In genomic region chr3:44905501-44906159, GRCh38 we compare ENCODE assay signal across 29 cellular contexts. TPM values are rescaled to one million over a fixed set of nuclear protein-coding genes. Genes with fewer than 3 reads are reported as not detected.
DNase-seq lines count a peak whose midpoint lies in the region; ATAC-seq and TF ChIP-seq lines count a peak whose summit lies in the region.
"Had no signal": no experiment of that assay in that cellular context is flagged by ENCODE, and none has a peak within 500 bp of the region (broad histone marks: within the 10 kb centered on the region; RNA-seq: fewer than 3 reads in every experiment).

No MANE protein-coding gene starts in this region.

- H3K18ac ChIP-seq in mesendoderm (ENCODE audit: low read length) = no peak overlapping the region

- ATAC-seq in WTC11 (peak; percentile 70; the same call in 1 of the 2 replicates), HG02840 (IDR thresholded peaks at IDR 0.05; ENCODE audit: low FRiP score, unreplicated experiment) (no peak), HG03457 (IDR thresholded peaks at IDR 0.05; ENCODE audit: unreplicated experiment) (no peak)
- ATAC-seq: GM12878, HCT116, HepG2 had no signal

- WGBS in mesendoderm (ENCODE audit: extremely low coverage, insufficient coverage, low lambda C conversion rate) = no CpG with 5 or more reads among the region's 3 CpGs

- no peak overlapping the region for H3K4me2 ChIP-seq in mesendoderm (ENCODE audit: low read length)
- H3K4me2 ChIP-seq: BLaER1 had no signal

- H3K27me3 Mint-ChIP-seq in WTC11 (ENCODE audit: low read depth) = peaks cover 17% of the 10 kb centered on the region

- H3K36me3 ChIP-seq in HEK293 (ENCODE audit: control insufficient read depth in 2 of 2, insufficient read depth in 1 of 2, low read length in 2 of 2) = no peaks in the 10 kb centered on the region
- H3K36me3 ChIP-seq in mesendoderm (ENCODE audit: control insufficient read depth, insufficient read depth, low read length) = no peaks in the 10 kb centered on the region
- H3K36me3 ChIP-seq: BLaER1, SJSA1 had no signal

- no peak overlapping the region for H4K8ac ChIP-seq in mesendoderm (ENCODE audit: low read depth, low read length)

- H3K4me3 ChIP-seq in HEK293 (ENCODE audit: low read depth, low read length) (no peak overlapping the region), mesendoderm (ENCODE audit: low read length) (no peak overlapping the region)
- H3K4me3 ChIP-seq: BLaER1, GM12878, SJSA1 had no signal

- H3K79me1 ChIP-seq in mesendoderm (ENCODE audit: low read length) = no peaks in the 10 kb centered on the region

- DNase-seq in NCI-H82 (lab: John Stamatoyannopoulos, UW) = peak; percentile 5
- DNase-seq in NCI-H82 treated with DMSO at 0.1 percent for 48 hours (lab: John Stamatoyannopoulos, UW; ENCODE audit: unreplicated experiment) = no peak
- no peak for DNase-seq in WTC11 (ENCODE audit: low spot score)
- peak; percentile 77 for DNase-seq in mesendoderm
- no peak for DNase-seq in T1000 (lab: John Stamatoyannopoulos, UW)
- DNase-seq: CD4-positive, CD25-positive, alpha-beta regulatory T cell; DMS79; EL; GDM1; GOT3; Kasumi-1; NCI-H1092 treated with DMSO at 0.1 percent for 48 hours; NCI-H1436; NCI-H1930; NCI-H2227 treated with DMSO at 0.1 percent for 48 hours; NCI-H526 treated with DMSO at 0.1 percent for 48 hours; Right ventricle myocardium superior; RPMI8226 had no signal

- no peak overlapping the region for H3K4me3 Mint-ChIP-seq in WTC11
- H3K4me3 Mint-ChIP-seq: CD4-positive, CD25-positive, alpha-beta regulatory T cell had no signal

- H3K9ac ChIP-seq in mesendoderm (ENCODE audit: low read length) = no peak overlapping the region
- H3K9ac ChIP-seq: BLaER1 had no signal

- peaks cover 25% of the 10 kb centered on the region for H3K9me3 Mint-ChIP-seq in WTC11

- H3K36me3 Mint-ChIP-seq in WTC11 = no peaks in the 10 kb centered on the region
- H3K36me3 Mint-ChIP-seq: CD4-positive, CD25-positive, alpha-beta regulatory T cell had no signal

- H3K9me3 ChIP-seq in HEK293 (ENCODE audit: control insufficient read depth, insufficient read depth, low read depth, low read length) = no peaks in the 10 kb centered on the region
- H3K9me3 ChIP-seq: BLaER1, SJSA1 had no signal

- CTCF ChIA-PET in HEK293 (lab: Yijun Ruan, JAX) = interaction anchor here (1.5 kb wide), 1 partner anchor 9 kb away, joined by 4 read pairs; no protein-coding TSS in a partner anchor
- CTCF ChIA-PET in WTC11 (lab: Charles Lee) = interaction anchor here (1.1 kb wide), 1 partner anchor 9 kb away, joined by 3 read pairs; no protein-coding TSS in a partner anchor

- no peak overlapping the region for H3K4ac ChIP-seq in mesendoderm (ENCODE audit: low read depth, low read length)

- POLR2A ChIA-PET in HEK293 (lab: Yijun Ruan, JAX) (no interaction called here), WTC11 (lab: Charles Lee) (no interaction called here)

- no peak overlapping the region for H2BK5ac ChIP-seq in mesendoderm (ENCODE audit: low read length)

- no peaks in the 10 kb centered on the region for H3K4me1 Mint-ChIP-seq in WTC11
- H3K4me1 Mint-ChIP-seq: CD4-positive, CD25-positive, alpha-beta regulatory T cell had no signal

- H3K27ac ChIP-seq in HEK293 (ENCODE audit: extremely low read depth, low read depth, low read length) (no peak overlapping the region), mesendoderm (ENCODE audit: low read depth, low read length) (no peak overlapping the region)
- H3K27ac ChIP-seq: BLaER1, SJSA1 had no signal

- no peak overlapping the region for H3K56ac ChIP-seq in mesendoderm (ENCODE audit: low read length)

- H4K5ac ChIP-seq in mesendoderm (ENCODE audit: low read length) = no peak overlapping the region

- H2AK5ac ChIP-seq in mesendoderm (ENCODE audit: low read length) = no peak overlapping the region

- H3K79me2 ChIP-seq in mesendoderm (ENCODE audit: control insufficient read depth, insufficient read depth, low read length) = no peaks in the 10 kb centered on the region

- no peak overlapping the region for H2BK15ac ChIP-seq in mesendoderm (replicated peaks; ENCODE audit: low read depth)

- H3K4me1 ChIP-seq in HEK293 (ENCODE audit: control insufficient read depth, insufficient read depth, low read length) (no peaks in the 10 kb centered on the region), mesendoderm (ENCODE audit: control insufficient read depth, low read depth, low read length) (no peaks in the 10 kb centered on the region)
- H3K4me1 ChIP-seq: SJSA1 had no signal

- H3K27me3 ChIP-seq in mesendoderm (ENCODE audit: insufficient read depth, low read length, poor library complexity) = no peaks in the 10 kb centered on the region
- H3K27me3 ChIP-seq: BLaER1, SJSA1 had no signal

- no peak overlapping the region for H3K23ac ChIP-seq in mesendoderm (ENCODE audit: low read length)

- no peak overlapping the region for H2BK120ac ChIP-seq in mesendoderm (ENCODE audit: low read depth, low read length)

- no peak overlapping the region for H3K27ac Mint-ChIP-seq in WTC11
- H3K27ac Mint-ChIP-seq: CD4-positive, CD25-positive, alpha-beta regulatory T cell had no signal

- TF ChIP-seq CTCF in HEK293 (tag by site-specific recombination; IDR thresholded peaks at IDR 0.05) (no peak), WTC11 (IDR thresholded peaks at IDR 0.05) (no peak)

TF ChIP-seq in HEK293, 187 proteins besides CTCF, POLR2A, EP300 and RAD21:
- no peak for TF ChIP-seq ZBTB8A (tag by site-specific recombination; IDR thresholded peaks at IDR 0.05)
- TF ChIP-seq EGR2 (tag by site-specific recombination; IDR thresholded peaks at IDR 0.05; ENCODE audit: low read depth) = peak; percentile 18; the same call in 1 of the 2 replicates
- no peak for TF ChIP-seq ZNF560 (tag by site-specific recombination; IDR thresholded peaks at IDR 0.05; ENCODE audit: borderline replicate concordance)
- TF ChIP-seq ZNF140 (tag by site-specific recombination; IDR thresholded peaks at IDR 0.05) = no peak
- TF ChIP-seq ZNF132 (tag by site-specific recombination; IDR thresholded peaks at IDR 0.05; ENCODE audit: borderline replicate concordance) = no peak

TF ChIP-seq in WTC11, 78 proteins besides CTCF, POLR2A, EP300 and RAD21:
- TF ChIP-seq CBFB (CRISPR knock-in tag; IDR thresholded peaks at IDR 0.05; ENCODE audit: low read depth) (no peak), FOXP4 (CRISPR knock-in tag; IDR thresholded peaks at IDR 0.05) (no peak), USF1 (CRISPR knock-in tag; IDR thresholded peaks at IDR 0.05) (no peak), ELF4 (CRISPR knock-in tag; IDR thresholded peaks at IDR 0.05; ENCODE audit: low read depth) (no peak), ZNF416 (CRISPR knock-in tag; IDR thresholded peaks at IDR 0.05) (no peak), RELA (CRISPR knock-in tag; IDR thresholded peaks at IDR 0.05; ENCODE audit: borderline replicate concordance) (no peak)

RNA-seq across cellular contexts. Expression of gene TGM4, which starts 31.2 kb away (rescaled TPM):
- not detected in 3 replicates for total RNA-seq in WTC11 (2021)
- polyA plus RNA-seq in mesendoderm (2013, experiment 1 of 2) = 0.31 TPM
- polyA plus RNA-seq in mesendoderm (2013, experiment 2 of 2) = 0.28 TPM
- total RNA-seq: CD4-positive, CD25-positive, alpha-beta regulatory T cell; GM12878; HT1080; M059J; NCI-H460; Right ventricle myocardium superior had no signal
- polyA plus RNA-seq: GM12878 had no signal

RNA-seq across cellular contexts. Expression of gene TMEM42, which starts 43.9 kb away (rescaled TPM):
- total RNA-seq in WTC11 (2021) = 15.0 to 20.1 TPM (median 16.6 TPM) in 3 replicates
- polyA plus RNA-seq in mesendoderm (2013, experiment 1 of 2) = 5.6 TPM
- polyA plus RNA-seq in mesendoderm (2013, experiment 2 of 2) = 5.7 TPM

Comparison
In these comparisons a context has a peak if more than half of its experiments do, and no peak if none do; other contexts are left out.
1. DNase-seq: peak in NCI-H82 (single experiment) and mesendoderm (single experiment); none in NCI-H82 treated with DMSO at 0.1 percent for 48 hours (single experiment), WTC11 (single experiment) and T1000 (single experiment).